Comparison of ENCODE assay signal across 20 cellular contexts in the genomic region with DNA sequence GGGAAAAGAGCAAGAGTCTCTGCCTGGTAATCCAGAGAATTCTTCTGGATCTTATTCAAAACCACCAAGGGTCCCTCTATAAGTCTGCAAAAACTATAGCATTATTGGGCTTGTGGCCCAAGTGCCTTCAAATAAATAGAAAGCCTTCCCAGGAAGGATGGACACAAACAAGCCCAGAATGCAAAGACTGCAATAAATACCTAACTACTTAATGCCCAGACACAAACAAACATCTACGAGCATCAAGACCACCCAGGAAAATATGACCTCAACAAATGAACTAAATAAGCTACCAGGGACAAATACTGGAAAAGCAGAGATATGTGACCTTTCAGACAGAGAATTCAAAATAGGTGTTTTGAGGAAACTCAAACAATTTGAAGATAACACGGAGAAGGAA.
"Had no signal": no experiment of that assay in that cellular context is flagged by ENCODE, and none has a peak within 500 bp of the region (broad histone marks: within the 10 kb centered on the region; RNA-seq: fewer than 3 reads in every experiment).

No MANE protein-coding gene starts in this region.

- H3K4me3 ChIP-seq: colonic mucosa, esophagus squamous epithelium, gastrocnemius medialis, heart right ventricle, left lung, lower lobe of right lung, mucosa of descending colon had no signal

- H3K36me3 ChIP-seq: colonic mucosa, esophagus squamous epithelium, gastrocnemius medialis, heart right ventricle, left lung, lower lobe of right lung had no signal

- H3K9me3 ChIP-seq: colonic mucosa, esophagus squamous epithelium, gastrocnemius medialis, lower lobe of right lung, mucosa of descending colon had no signal

- H3K4me1 ChIP-seq: colonic mucosa, gastrocnemius medialis, left lung, lower lobe of right lung had no signal

- DNase-seq: colonic mucosa; cortex of kidney; effector CD8-positive, alpha-beta T cell; effector memory CD8-positive, alpha-beta T cell; endodermal cell; erythroblast; esophagus squamous epithelium; foreskin melanocyte; gastrocnemius medialis; glutamatergic neuron; head of caudate nucleus; heart right ventricle; hippocampal formation; left cardiac atrium; left lung; left ventricle myocardium superior; lower lobe of right lung; mucosa of descending colon; naive B cell had no signal

- H3K27me3 ChIP-seq: colonic mucosa, esophagus squamous epithelium, gastrocnemius medialis, heart right ventricle, left lung had no signal

- H3K27ac ChIP-seq: colonic mucosa, epithelial cell of prostate, esophagus squamous epithelium, gastrocnemius medialis, heart right ventricle, left lung, lower lobe of right lung had no signal
